Comparison of ENCODE assay signal across 8 cellular contexts in genomic region chr1:62841587-62842169, GRCh38. TPM values are rescaled to one million over a fixed set of nuclear protein-coding genes. Genes with fewer than 3 reads are reported as not detected.
DNase-seq lines count a peak whose midpoint lies in the region; ATAC-seq, FAIRE-seq and TF ChIP-seq lines count a peak whose summit lies in the region.

No MANE protein-coding gene starts in this region.

- no peak overlapping the region for H3K27ac ChIP-seq in OCI-LY7 (ENCODE audit: low read depth, low read length, poor library complexity, severe bottlenecking)
- H3K27ac ChIP-seq in coronary artery = no peak overlapping the region

- no peaks in the 10 kb centered on the region for H3K9me2 ChIP-seq in OCI-LY7 (ENCODE audit: insufficient read depth, low read length)

- POLR2A ChIA-PET in OCI-LY7 (lab: Charles Lee) = interaction anchor here (0.6 to 1.0 kb wide), 3 partner anchors 56 to 717 kb away, joined by 3 to 4 read pairs (median 4); no protein-coding TSS in a partner anchor

- H3K4me2 ChIP-seq in OCI-LY7 (ENCODE audit: low read length) = no peak overlapping the region

- BruUV-seq in OCI-LY7 (replicated peaks; lab: Mats Ljungman, UMichigan) = no TSS peak

- H3K4me3 ChIP-seq in OCI-LY7 (ENCODE audit: low read depth, low read length, poor library complexity, severe bottlenecking) = no peak overlapping the region
- no peak overlapping the region for H3K4me3 ChIP-seq in coronary artery

- TF ChIP-seq CTCF in OCI-LY7 (conservative IDR thresholded peaks at IDR 0.05; ENCODE audit: low read length) = peak; percentile 90
- TF ChIP-seq CTCF in coronary artery (IDR thresholded peaks at IDR 0.05) = peak; percentile 50

- CTCF ChIA-PET in OCI-LY7 (lab: Charles Lee; ENCODE audit: unreplicated experiment) = no interaction called here

- FAIRE-seq in GM19239 (lab: Jason Lieb, UNC) = peak; percentile 86

- H4K20me1 ChIP-seq in OCI-LY7 (ENCODE audit: insufficient read depth, low read length) = no peaks in the 10 kb centered on the region; the same call in 1 of the 2 replicates

- intact Hi-C loops in OCI-LY7 (cut with micrococcal nuclease; ENCODE audit: unreplicated experiment) = loop anchor here (5.0 to 10.0 kb wide), 2 partner anchors 307 to 696 kb away; no protein-coding TSS in a partner anchor

- no peaks in the 10 kb centered on the region for H3K9me3 ChIP-seq in OCI-LY7 (ENCODE audit: low read length)

- H3K4me1 ChIP-seq in OCI-LY7 (ENCODE audit: insufficient read depth, low read length, poor library complexity, severe bottlenecking) = no peaks in the 10 kb centered on the region

- DNase-seq in DMS 273 treated with DMSO at 0.1 percent for 48 hours (lab: John Stamatoyannopoulos, UW) (peak; percentile 17), GM19239 (ENCODE audit: insufficient read length, low spot score) (peak; percentile 8), Kasumi-1 (lab: John Stamatoyannopoulos, UW) (peak; percentile 68 to 75), OCI-LY7 (ENCODE audit: low spot score) (peak; percentile 65), coronary artery (ENCODE audit: low spot score) (no peak), medulla oblongata (ENCODE audit: extremely low spot score) (peak; percentile 94), mesenteric fat pad (ENCODE audit: low spot score) (no peak)

- H3K36me3 ChIP-seq in OCI-LY7 (ENCODE audit: insufficient read depth, low read length) = no peaks in the 10 kb centered on the region

- H3K79me2 ChIP-seq in OCI-LY7 (ENCODE audit: insufficient read depth, low read depth, low read length) = no peaks in the 10 kb centered on the region

- ATAC-seq in HG03457 (IDR thresholded peaks at IDR 0.05; ENCODE audit: unreplicated experiment) = no peak

- H2AFZ ChIP-seq in OCI-LY7 (ENCODE audit: low read length) = no peak overlapping the region

RNA-seq across cellular contexts. Expression of gene ATG4C, which starts 57.7 kb away (rescaled TPM):
- 7.3 and 16.0 TPM in 2 replicates for total RNA-seq in OCI-LY7 (2014; rRNA removed; shearing (Covaris generic))
- total RNA-seq in OCI-LY7 (2022) (15.2 and 18.4 TPM in 2 replicates), mesenteric fat pad (12.3 TPM)

Comparison
In these comparisons a context has a peak if more than half of its experiments do, and no peak if none do; other contexts are left out.
1. DNase-seq: peak in DMS 273 treated with DMSO at 0.1 percent for 48 hours (single experiment), GM19239 (single experiment), Kasumi-1 (2 of 2), OCI-LY7 (single experiment) and medulla oblongata (single experiment); none in coronary artery (single experiment) and mesenteric fat pad (single experiment).